Comparison of ENCODE assay signal across 19 cellular contexts in the genomic region with DNA sequence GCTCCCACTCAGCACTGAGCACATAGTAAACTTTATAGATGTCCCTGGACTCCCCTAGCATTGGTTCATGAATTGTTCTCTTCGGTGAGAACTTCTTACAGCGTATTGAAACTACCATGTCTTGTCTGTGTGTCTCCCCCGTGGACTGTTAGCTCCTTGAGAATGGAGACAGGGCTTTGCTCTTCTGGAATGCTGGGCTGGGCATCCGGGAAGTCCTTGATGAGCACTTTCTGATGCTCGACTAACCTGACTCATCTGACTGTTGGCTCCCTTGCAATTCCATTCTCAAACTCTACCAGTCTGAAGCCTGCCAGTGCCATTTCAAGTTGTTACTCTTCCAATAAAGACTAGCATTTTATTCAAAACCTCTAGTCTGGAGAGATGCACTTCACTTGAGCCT. TPM values are rescaled to one million over a fixed set of nuclear protein-coding genes. Genes with fewer than 3 reads are reported as not detected.
A peak's percentile ranks its signal among the peaks of the same experiment; 100 is the strongest.
DNase-seq lines count a peak whose midpoint lies in the region; TF ChIP-seq lines count a peak whose summit lies in the region.
"Had no signal": no experiment of that assay in that cellular context is flagged by ENCODE, and none has a peak within 500 bp of the region (broad histone marks: within the 10 kb centered on the region; RNA-seq: fewer than 3 reads in every experiment).

No MANE protein-coding gene starts in this region.

- no peaks in the 10 kb centered on the region for H3K9me3 ChIP-seq in mesenchymal stem cell (ENCODE audit: control insufficient read depth, low read length)
- no peaks in the 10 kb centered on the region for H3K9me3 ChIP-seq in CD8-positive, alpha-beta memory T cell (ENCODE audit: low read length)
- H3K9me3 ChIP-seq: neutrophil had no signal

- no peak overlapping the region for H2BK120ac ChIP-seq in mesenchymal stem cell (ENCODE audit: low read depth, low read length)

- no peak overlapping the region for H4K8ac ChIP-seq in mesenchymal stem cell (ENCODE audit: low read length)

- no peaks in the 10 kb centered on the region for H3K27me3 ChIP-seq in mesenchymal stem cell (ENCODE audit: control insufficient read depth in 1 of 2, insufficient read depth in 1 of 2, low read length in 2 of 2)
- H3K27me3 ChIP-seq in CD8-positive, alpha-beta memory T cell (ENCODE audit: insufficient read depth, low read length, poor library complexity, severe bottlenecking) = no peaks in the 10 kb centered on the region
- H3K27me3 ChIP-seq: dorsolateral prefrontal cortex, neutrophil had no signal

- H3K4me2 ChIP-seq in mesenchymal stem cell (ENCODE audit: low read length, poor library complexity, severe bottlenecking) = no peak overlapping the region

- H3K9me3 Mint-ChIP-seq in CD8-positive, alpha-beta memory T cell = no peaks in the 10 kb centered on the region
- H3K9me3 Mint-ChIP-seq: memory B cell; stimulated activated naive CD8-positive, alpha-beta T cell treated with anti-CD3 and anti-CD28 coated beads, Interleukin-15, amount 100 ng/mL, for 72 hours had no signal

- TF ChIP-seq CTCF in choroid plexus epithelial cell (conservative IDR thresholded peaks at IDR 0.05; ENCODE audit: low read depth, low read length) (no peak), GM10248 (IDR thresholded peaks at IDR 0.05; ENCODE audit: control extremely low read depth, extremely low read depth, low read depth, missing control alignments) (no peak)

- H3K4ac ChIP-seq in mesenchymal stem cell (ENCODE audit: low read depth in 1 of 2, low read length in 2 of 2) = no peak overlapping the region

- no peak overlapping the region for H3K9ac ChIP-seq in mesenchymal stem cell (ENCODE audit: low read length)

- H2BK12ac ChIP-seq in mesenchymal stem cell (ENCODE audit: low read length in 2 of 2) = no peak overlapping the region

- H2BK5ac ChIP-seq in mesenchymal stem cell (ENCODE audit: low read depth, low read length, poor library complexity, severe bottlenecking) = no peak overlapping the region

- H3K27ac ChIP-seq in mesenchymal stem cell (ENCODE audit: low read length, poor library complexity, severe bottlenecking) = no peak overlapping the region
- no peak overlapping the region for H3K27ac ChIP-seq in CD8-positive, alpha-beta memory T cell (ENCODE audit: low read depth, low read length)
- H3K27ac ChIP-seq: dorsolateral prefrontal cortex, neutrophil had no signal

- H3K4me1 ChIP-seq in mesenchymal stem cell (ENCODE audit: control insufficient read depth, insufficient read depth, low read depth, low read length) = peaks cover 11% of the 10 kb centered on the region
- no peaks in the 10 kb centered on the region for H3K4me1 ChIP-seq in CD8-positive, alpha-beta memory T cell (ENCODE audit: insufficient read depth, low read length)

- H3K4me3 Mint-ChIP-seq in CD8-positive, alpha-beta memory T cell = no peak overlapping the region
- H3K4me3 Mint-ChIP-seq: memory B cell; stimulated activated naive CD8-positive, alpha-beta T cell treated with anti-CD3 and anti-CD28 coated beads, Interleukin-15, amount 100 ng/mL, for 72 hours had no signal

- CTCF ChIA-PET in CD8-positive, alpha-beta memory T cell (lab: Charles Lee) = no interaction called here
- CTCF ChIA-PET in GM10248 (lab: Yijun Ruan, JAX) = interaction anchor here (1.1 to 4.0 kb wide), 3 partner anchors 13 to 34 kb away, joined by 3 to 15 read pairs (median 4); no protein-coding TSS in a partner anchor

- H3K36me3 ChIP-seq in mesenchymal stem cell (ENCODE audit: control insufficient read depth in 1 of 2, insufficient read depth in 2 of 2, low read depth in 1 of 2, low read length in 2 of 2) = no peaks in the 10 kb centered on the region
- no peaks in the 10 kb centered on the region for H3K36me3 ChIP-seq in CD8-positive, alpha-beta memory T cell (ENCODE audit: insufficient read depth, low read length)
- H3K36me3 ChIP-seq: neutrophil had no signal

- H2BK15ac ChIP-seq in mesenchymal stem cell (ENCODE audit: low read depth, poor library complexity, severe bottlenecking) = no peak overlapping the region

- H3K4me3 ChIP-seq in choroid plexus epithelial cell (ENCODE audit: low read depth, low read length) = no peak overlapping the region
- H3K4me3 ChIP-seq in mesenchymal stem cell (ENCODE audit: insufficient read depth in 1 of 2, low read depth in 1 of 2, low read length in 2 of 2) = no peak overlapping the region
- no peak overlapping the region for H3K4me3 ChIP-seq in CD8-positive, alpha-beta memory T cell (ENCODE audit: low read length)
- H3K4me3 ChIP-seq: dorsolateral prefrontal cortex had no signal

- no peaks in the 10 kb centered on the region for H3K36me3 Mint-ChIP-seq in CD8-positive, alpha-beta memory T cell

- peaks cover 0 to 1% of the 10 kb centered on the region in 2 donors for H3K27me3 Mint-ChIP-seq in CD8-positive, alpha-beta memory T cell
- H3K27me3 Mint-ChIP-seq: memory B cell; stimulated activated naive CD8-positive, alpha-beta T cell treated with anti-CD3 and anti-CD28 coated beads, Interleukin-15, amount 100 ng/mL, for 72 hours had no signal

- H4K91ac ChIP-seq in mesenchymal stem cell (ENCODE audit: low read length) = no peak overlapping the region

- no peaks in the 10 kb centered on the region for H3K4me1 Mint-ChIP-seq in CD8-positive, alpha-beta memory T cell
- H3K4me1 Mint-ChIP-seq: memory B cell; stimulated activated naive CD8-positive, alpha-beta T cell treated with anti-CD3 and anti-CD28 coated beads, Interleukin-15, amount 100 ng/mL, for 72 hours had no signal

- 59% methylated on average over 5 of the region's 5 CpGs for WGBS in mesenchymal stem cell

- H3K23ac ChIP-seq in mesenchymal stem cell (ENCODE audit: low read length in 2 of 2) = no peak overlapping the region

- POLR2A ChIA-PET in CD8-positive, alpha-beta memory T cell (lab: Charles Lee) = no interaction called here
- POLR2A ChIA-PET in GM10248 (lab: Yijun Ruan, JAX) = no interaction called here

- no peaks in the 10 kb centered on the region for H3K79me1 ChIP-seq in mesenchymal stem cell (replicated peaks; ENCODE audit: low read length, poor library complexity, severe bottlenecking)

- H2AK5ac ChIP-seq in mesenchymal stem cell (ENCODE audit: low read length, severe bottlenecking) = no peak overlapping the region

- peak overlapping the region in 1 of 8 donors; percentile 41 for H3K27ac Mint-ChIP-seq in CD8-positive, alpha-beta memory T cell
- H3K27ac Mint-ChIP-seq: memory B cell had no signal

- no peak overlapping the region for H2AFZ ChIP-seq in mesenchymal stem cell (ENCODE audit: low read depth, low read length)

- no peak overlapping the region for H3K18ac ChIP-seq in mesenchymal stem cell (ENCODE audit: low read depth in 1 of 2, low read length in 2 of 2)

- DNase-seq in Daoy (ENCODE audit: low read depth) (peak; percentile 79), RPMI7951 (ENCODE audit: low read depth) (peak; percentile 56), choroid plexus epithelial cell (ENCODE audit: low read depth) (peak; percentile 21), mesenchymal stem cell (peak; percentile 40), GM10248 (ENCODE audit: extremely low spot score) (no peak), HPDE6-E6E7 (ENCODE audit: extremely low spot score) (no peak), mucosa of gallbladder (ENCODE audit: low spot score) (no peak)
- DNase-seq in CD8-positive, alpha-beta memory T cell = no peak
- DNase-seq: activated CD4-positive, alpha-beta T cell treated with anti-CD3 and anti-CD28 coated beads, Interleukin-2, amount 50 U/mL, for 1 hour; AML-193; amygdala; dorsolateral prefrontal cortex; MM.1S; NCI-H82; small intestine; stimulated activated naive CD8-positive, alpha-beta T cell treated with anti-CD3 and anti-CD28 coated beads, Interleukin-15, amount 100 ng/mL, for 72 hours had no signal

- H3K14ac ChIP-seq in mesenchymal stem cell (ENCODE audit: low read length in 2 of 2) = no peak overlapping the region

RNA-seq across cellular contexts. Expression of gene PFDN1, which starts 15.0 kb away (rescaled TPM):
- 144 and 162 TPM in 2 replicates for total RNA-seq in Daoy (2014; rRNA removed; shearing (Covaris generic))
- 86.1 and 114 TPM in 2 replicates for total RNA-seq in RPMI7951 (2014; rRNA removed; shearing (Covaris generic))
- polyA plus RNA-seq in mesenchymal stem cell (2013, experiment 1 of 2) = 289 TPM
- 256 TPM for polyA plus RNA-seq in mesenchymal stem cell (2013, experiment 2 of 2)
- 10 to 100 TPM; 71.2 to 73.2 TPM for total RNA-seq in CD8-positive, alpha-beta memory T cell
- 115 TPM for polyA plus RNA-seq in CD8-positive, alpha-beta memory T cell
- total RNA-seq in mucosa of gallbladder = 41.8 TPM

RNA-seq across cellular contexts. Expression of gene HBEGF, which starts 28.5 kb away (rescaled TPM):
- 68.9 and 81.9 TPM in 2 replicates for total RNA-seq in Daoy (2014; rRNA removed; shearing (Covaris generic))
- 3.5 and 3.9 TPM in 2 replicates for total RNA-seq in RPMI7951 (2014; rRNA removed; shearing (Covaris generic))
- 5.8 TPM for polyA plus RNA-seq in mesenchymal stem cell (2013, experiment 1 of 2)
- 5.7 TPM for polyA plus RNA-seq in mesenchymal stem cell (2013, experiment 2 of 2)
- total RNA-seq in CD8-positive, alpha-beta memory T cell = 1 to 10 TPM; 2.1 TPM
- polyA plus RNA-seq in CD8-positive, alpha-beta memory T cell = not detected
- 21.2 TPM for total RNA-seq in mucosa of gallbladder

RNA-seq across cellular contexts. Expression of gene SLC4A9, which starts 42.1 kb away (rescaled TPM):
- not detected in 2 replicates for total RNA-seq in Daoy (2014; rRNA removed; shearing (Covaris generic))
- not detected in 2 replicates for total RNA-seq in RPMI7951 (2014; rRNA removed; shearing (Covaris generic))
- not detected for polyA plus RNA-seq in mesenchymal stem cell (2013, experiment 1 of 2)
- polyA plus RNA-seq in mesenchymal stem cell (2013, experiment 2 of 2) = not detected
- total RNA-seq in CD8-positive, alpha-beta memory T cell = not detected
- not detected for polyA plus RNA-seq in CD8-positive, alpha-beta memory T cell
- total RNA-seq in mucosa of gallbladder = 0.86 TPM
- total RNA-seq: Right ventricle myocardium inferior had no signal
- polyA plus RNA-seq: small intestine had no signal

Comparison
In these comparisons a context has a peak if more than half of its experiments do, and no peak if none do; other contexts are left out.
1. DNase-seq: peak in Daoy (single experiment), RPMI7951 (single experiment), choroid plexus epithelial cell (single experiment) and mesenchymal stem cell (single experiment); none in CD8-positive, alpha-beta memory T cell (0 of 5), GM10248 (single experiment), HPDE6-E6E7 (single experiment) and mucosa of gallbladder (single experiment).